11 cellular contexts compared by ENCODE assay signal in the genomic region with DNA sequence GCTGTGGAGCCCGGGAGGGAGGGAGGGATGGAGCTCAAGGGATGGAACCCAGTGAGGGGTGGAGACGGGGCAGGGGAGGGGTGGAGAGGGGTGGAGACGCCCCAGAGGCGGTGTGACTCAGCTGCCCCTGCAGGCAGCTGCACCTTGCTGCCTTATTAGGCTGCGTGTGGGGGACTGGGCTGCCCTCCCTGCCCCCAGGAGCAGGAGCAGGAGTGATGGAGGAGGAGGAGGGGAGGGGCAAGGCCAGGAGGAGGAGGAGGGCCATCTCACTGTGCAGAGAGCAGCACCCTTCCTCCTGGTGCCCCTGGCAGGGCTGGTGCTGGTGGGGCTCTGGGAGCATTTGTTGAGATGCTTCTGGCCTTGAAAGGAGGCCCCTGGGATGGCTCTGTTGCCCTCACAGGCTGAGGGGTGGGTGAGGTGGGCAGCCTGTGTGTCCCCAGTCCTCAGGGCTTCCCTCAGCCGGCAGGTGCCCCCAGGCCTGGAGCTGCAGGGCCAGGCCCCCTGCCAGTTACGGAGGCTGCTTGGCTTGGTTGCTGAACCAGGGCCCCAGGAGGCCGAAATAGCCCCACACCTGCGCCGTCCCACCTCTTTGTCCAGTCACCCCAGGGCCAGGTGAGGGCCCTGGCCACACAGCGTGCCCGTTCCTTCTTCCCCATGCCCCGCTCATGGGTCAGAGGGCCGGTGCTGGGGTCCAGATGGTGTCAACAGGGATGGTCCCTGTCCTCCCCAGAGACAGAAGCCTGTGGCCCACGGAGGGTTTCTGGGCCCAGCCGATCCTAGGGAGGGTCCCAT. TPM values are rescaled to one million over a fixed set of nuclear protein-coding genes. Genes with fewer than 3 reads are reported as not detected.
DNase-seq lines count a peak whose midpoint lies in the region; ATAC-seq and TF ChIP-seq lines count a peak whose summit lies in the region.
"Had no signal": no experiment of that assay in that cellular context is flagged by ENCODE, and none has a peak within 500 bp of the region (broad histone marks: within the 10 kb centered on the region; RNA-seq: fewer than 3 reads in every experiment).

No MANE protein-coding gene starts in this region.

- H3K4me1 ChIP-seq in uterus, result peaks cover 34 to 66% of the 10 kb centered on the region in 2 donors

- H3K27me3 Mint-ChIP-seq in activated CD8-positive, alpha-beta memory T cell treated with anti-CD3 and anti-CD28 coated beads, Interleukin-2, amount 10 ng/mL, durations not matched to agents 7 days and 5 days, result no peaks in the 10 kb centered on the region

- peak in 2 of 4 experiments; percentile 12 to 17 for TF ChIP-seq CTCF in uterus (IDR thresholded peaks at IDR 0.05)

- peaks cover 44% of the 10 kb centered on the region for H3K4me1 Mint-ChIP-seq in activated CD8-positive, alpha-beta memory T cell treated with anti-CD3 and anti-CD28 coated beads, Interleukin-2, amount 10 ng/mL, durations not matched to agents 7 days and 5 days

- peak overlapping the region; percentile 84 to 91 for H3K27ac ChIP-seq in uterus
- H3K27ac ChIP-seq: SK-N-MC had no signal

- no peaks in the 10 kb centered on the region for H3K9me3 ChIP-seq in uterus

- intact Hi-C loops in uterus (cut with DNase I; ENCODE audit: low total_unique reads), result no loop called here

- CTCF ChIA-PET in activated CD8-positive, alpha-beta memory T cell treated with anti-CD3 and anti-CD28 coated beads, Interleukin-2, amount 10 ng/mL, durations not matched to agents 7 days and 5 days (lab: Charles Lee), result interaction anchor here (2.8 kb wide), 1 partner anchor 9 kb away, joined by 9 read pairs; a partner anchor contains a TSS

- no peaks in the 10 kb centered on the region for H3K36me3 ChIP-seq in uterus

- no peaks in the 10 kb centered on the region for H3K9me3 Mint-ChIP-seq in activated CD8-positive, alpha-beta memory T cell treated with anti-CD3 and anti-CD28 coated beads, Interleukin-2, amount 10 ng/mL, durations not matched to agents 7 days and 5 days (ENCODE audit: low read depth)

- H3K4me3 Mint-ChIP-seq in activated CD8-positive, alpha-beta memory T cell treated with anti-CD3 and anti-CD28 coated beads, Interleukin-2, amount 10 ng/mL, durations not matched to agents 7 days and 5 days, result no peak overlapping the region

- H3K27me3 ChIP-seq in uterus, result no peaks in the 10 kb centered on the region

- DNase-seq in activated CD8-positive, alpha-beta memory T cell treated with anti-CD3 and anti-CD28 coated beads, Interleukin-2, amount 10 ng/mL, durations not matched to agents 7 days and 5 days, result no peak
- no peak for DNase-seq in activated CD8-positive, alpha-beta memory T cell treated with anti-CD3 and anti-CD28 coated beads, Interleukin-2, amount 50 U/mL, for 4 hours
- peak; percentile 92 for DNase-seq in astrocyte of the hippocampus (ENCODE audit: low read depth, low spot score)
- DNase-seq in kidney tubule cell (ENCODE audit: low spot score), result peak; percentile 79
- DNase-seq in uterus, result peak; percentile 83 to 93
- DNase-seq in NCI-H1105 (lab: John Stamatoyannopoulos, UW), result no peak
- DNase-seq in left lobe of liver (ENCODE audit: low spot score), result no peak
- DNase-seq: stimulated activated CD4-positive, alpha-beta T cell treated with anti-CD3 and anti-CD28 coated beads, Interleukin-4, amount 100 ng/mL, for 24 hours had no signal

- ATAC-seq in activated CD8-positive, alpha-beta memory T cell treated with anti-CD3 and anti-CD28 coated beads, Interleukin-2, amount 10 ng/mL, durations not matched to agents 7 days and 5 days, result no peak
- ATAC-seq in GM18867 (IDR thresholded peaks at IDR 0.05; ENCODE audit: unreplicated experiment) (no peak), left lobe of liver (no peak)

- H3K36me3 Mint-ChIP-seq in activated CD8-positive, alpha-beta memory T cell treated with anti-CD3 and anti-CD28 coated beads, Interleukin-2, amount 10 ng/mL, durations not matched to agents 7 days and 5 days, result no peaks in the 10 kb centered on the region

- H3K4me3 ChIP-seq in uterus, result no peak overlapping the region
- H3K4me3 ChIP-seq: SK-N-MC had no signal

- H3K27ac Mint-ChIP-seq in activated CD8-positive, alpha-beta memory T cell treated with anti-CD3 and anti-CD28 coated beads, Interleukin-2, amount 10 ng/mL, durations not matched to agents 7 days and 5 days, result peak overlapping the region; percentile 19

- no peak for TF ChIP-seq POLR2A in uterus (IDR thresholded peaks at IDR 0.05)

RNA-seq across cellular contexts. Expression of a gene that starts 9.5 kb away (rescaled TPM):
- total RNA-seq in activated CD8-positive, alpha-beta memory T cell treated with anti-CD3 and anti-CD28 coated beads, Interleukin-2, amount 10 ng/mL, durations not matched to agents 7 days and 5 days, result 10 to 100 TPM; 48.4 to 52.1 TPM
- total RNA-seq in uterus, result 10 to 100 TPM; 11.0 to 66.5 (median 26.2) TPM
- total RNA-seq in left lobe of liver, result 24.8 TPM

RNA-seq across cellular contexts. Expression of a gene that starts 14.0 kb away (rescaled TPM):
- total RNA-seq in activated CD8-positive, alpha-beta memory T cell treated with anti-CD3 and anti-CD28 coated beads, Interleukin-2, amount 10 ng/mL, durations not matched to agents 7 days and 5 days, result 100 to 1,000 TPM; 162 to 192 TPM
- 100 to 1,000 TPM; 394 to 852 (median 626) TPM for total RNA-seq in uterus
- total RNA-seq in left lobe of liver, result 564 TPM

RNA-seq across cellular contexts. Expression of a gene that starts 53.2 kb away (rescaled TPM):
- not detected for total RNA-seq in activated CD8-positive, alpha-beta memory T cell treated with anti-CD3 and anti-CD28 coated beads, Interleukin-2, amount 10 ng/mL, durations not matched to agents 7 days and 5 days
- total RNA-seq in uterus (under 1 TPM in 1 of 4 donors, not detected in 3; 0.21 TPM), left lobe of liver (not detected)
- total RNA-seq: dermis microvascular lymphatic vessel endothelial cell had no signal

RNA-seq across cellular contexts. Expression of a gene that starts 53.7 kb away (rescaled TPM):
- total RNA-seq in activated CD8-positive, alpha-beta memory T cell treated with anti-CD3 and anti-CD28 coated beads, Interleukin-2, amount 10 ng/mL, durations not matched to agents 7 days and 5 days, result 1 to 10 TPM; 4.3 to 9.2 TPM
- total RNA-seq in uterus (10 to 100 TPM in 1 of 4 donors, 1 to 10 TPM in 3; 2.6 to 10.4 (median 5.4) TPM), left lobe of liver (2.1 TPM)

Comparison
In these comparisons a context has a peak if more than half of its experiments do, and no peak if none do; other contexts are left out.
1. DNase-seq: peak in astrocyte of the hippocampus (single experiment), kidney tubule cell (single experiment) and uterus (2 of 2); none in activated CD8-positive, alpha-beta memory T cell treated with anti-CD3 and anti-CD28 coated beads, Interleukin-2, amount 10 ng/mL, durations not matched to agents 7 days and 5 days (single experiment), activated CD8-positive, alpha-beta memory T cell treated with anti-CD3 and anti-CD28 coated beads, Interleukin-2, amount 50 U/mL, for 4 hours (single experiment), NCI-H1105 (single experiment) and left lobe of liver (single experiment).